ENCODE assay signal across 2 cellular contexts in the genomic region with DNA sequence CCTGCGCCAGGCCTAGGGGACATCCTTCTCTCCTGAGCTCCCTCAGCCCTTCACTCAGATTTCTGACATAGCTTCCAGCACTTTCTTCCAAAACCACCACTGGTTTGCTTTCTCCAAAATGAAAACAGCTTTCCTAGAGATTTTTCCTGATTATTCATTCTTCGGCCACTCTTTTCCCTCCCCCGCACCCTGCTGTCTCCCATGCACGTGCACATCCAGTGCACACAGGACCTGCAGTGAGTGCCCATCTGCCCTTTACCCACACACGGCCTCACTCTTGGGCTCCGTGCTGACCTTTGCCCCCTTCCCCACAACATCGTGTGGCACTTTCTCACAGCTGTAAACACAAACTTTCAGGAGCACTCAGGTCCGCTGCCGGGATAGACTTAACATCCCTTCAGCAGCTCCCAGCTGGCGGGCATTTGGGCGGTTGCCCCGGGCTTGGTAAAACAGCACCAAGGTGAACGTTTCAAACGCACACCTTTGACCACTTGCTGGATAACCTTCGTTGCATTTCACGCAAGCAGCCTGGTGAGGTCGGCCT.
A peak's percentile ranks its signal among the peaks of the same experiment; 100 is the strongest.
TF ChIP-seq lines count a peak whose summit lies in the region.

No MANE protein-coding gene starts in this region.

TF ChIP-seq in HepG2, 621 proteins besides CTCF, POLR2A, EP300 and RAD21 (continues in another document):
- TF ChIP-seq RXRB (CRISPR knock-in tag; IDR thresholded peaks at IDR 0.05; ENCODE audit: borderline replicate concordance) (peak; percentile 30; the same call in 1 of the 2 replicates), ZBTB20 (CRISPR knock-in tag; IDR thresholded peaks at IDR 0.05; ENCODE audit: borderline replicate concordance, low read depth) (peak; percentile 54; the same call in 1 of the 2 replicates), THAP11 (CRISPR knock-in tag; IDR thresholded peaks at IDR 0.05) (peak; percentile 59), GABPB1 (CRISPR knock-in tag; IDR thresholded peaks at IDR 0.05) (0 out of 2 replicates have a peak, but pooled peaks have one; percentile 23), ZBTB21 (CRISPR knock-in tag; IDR thresholded peaks at IDR 0.05) (no peak), ZFP37 (CRISPR knock-in tag; IDR thresholded peaks at IDR 0.05; ENCODE audit: borderline replicate concordance) (no peak), SMAD3 (CRISPR knock-in tag; IDR thresholded peaks at IDR 0.05) (peak; percentile 77; the same call in 1 of the 2 replicates), YEATS2 (CRISPR knock-in tag; IDR thresholded peaks at IDR 0.05; ENCODE audit: borderline replicate concordance) (no peak), ISL2 (CRISPR knock-in tag; IDR thresholded peaks at IDR 0.05) (no peak), MIER3 (CRISPR knock-in tag; IDR thresholded peaks at IDR 0.05; ENCODE audit: borderline replicate concordance) (0 out of 2 replicates have a peak, but pooled peaks have one; percentile 50), LCORL (IDR thresholded peaks at IDR 0.05) (no peak), LCORL (CRISPR knock-in tag; IDR thresholded peaks at IDR 0.05) (no peak), ZNF878 (CRISPR knock-in tag; IDR thresholded peaks at IDR 0.05) (no peak), ASH2L (IDR thresholded peaks at IDR 0.05; ENCODE audit: insufficient read length, low read depth, low read length) (peak; percentile 49), MYC (CRISPR knock-in tag; IDR thresholded peaks at IDR 0.05; ENCODE audit: borderline replicate concordance) (peak; percentile 25; the same call in 1 of the 2 replicates), NFKBIZ (CRISPR knock-in tag; IDR thresholded peaks at IDR 0.05) (0 out of 2 replicates have a peak, but pooled peaks have one; percentile 51), NR2F6 (IDR thresholded peaks at IDR 0.05) (peak; percentile 85), NR2F6 (CRISPR knock-in tag; IDR thresholded peaks at IDR 0.05) (peak; percentile 88), PAF1 (CRISPR knock-in tag; IDR thresholded peaks at IDR 0.05) (no peak), TBX2 (CRISPR knock-in tag; IDR thresholded peaks at IDR 0.05; ENCODE audit: borderline replicate concordance) (peak; percentile 42; the same call in 1 of the 2 replicates), ZNF333 (CRISPR knock-in tag; IDR thresholded peaks at IDR 0.05; ENCODE audit: borderline replicate concordance) (no peak), KLF12 (CRISPR knock-in tag; IDR thresholded peaks at IDR 0.05; ENCODE audit: borderline replicate concordance) (no peak), KLF6 (CRISPR knock-in tag; IDR thresholded peaks at IDR 0.05) (peak; percentile 65; the same call in 1 of the 2 replicates), NR1H2 (CRISPR knock-in tag; IDR thresholded peaks at IDR 0.05; ENCODE audit: borderline replicate concordance, low read depth) (no peak), ZNF577 (CRISPR knock-in tag; IDR thresholded peaks at IDR 0.05; ENCODE audit: borderline replicate concordance, low read depth) (no peak)
- TF ChIP-seq, protein P1, sequence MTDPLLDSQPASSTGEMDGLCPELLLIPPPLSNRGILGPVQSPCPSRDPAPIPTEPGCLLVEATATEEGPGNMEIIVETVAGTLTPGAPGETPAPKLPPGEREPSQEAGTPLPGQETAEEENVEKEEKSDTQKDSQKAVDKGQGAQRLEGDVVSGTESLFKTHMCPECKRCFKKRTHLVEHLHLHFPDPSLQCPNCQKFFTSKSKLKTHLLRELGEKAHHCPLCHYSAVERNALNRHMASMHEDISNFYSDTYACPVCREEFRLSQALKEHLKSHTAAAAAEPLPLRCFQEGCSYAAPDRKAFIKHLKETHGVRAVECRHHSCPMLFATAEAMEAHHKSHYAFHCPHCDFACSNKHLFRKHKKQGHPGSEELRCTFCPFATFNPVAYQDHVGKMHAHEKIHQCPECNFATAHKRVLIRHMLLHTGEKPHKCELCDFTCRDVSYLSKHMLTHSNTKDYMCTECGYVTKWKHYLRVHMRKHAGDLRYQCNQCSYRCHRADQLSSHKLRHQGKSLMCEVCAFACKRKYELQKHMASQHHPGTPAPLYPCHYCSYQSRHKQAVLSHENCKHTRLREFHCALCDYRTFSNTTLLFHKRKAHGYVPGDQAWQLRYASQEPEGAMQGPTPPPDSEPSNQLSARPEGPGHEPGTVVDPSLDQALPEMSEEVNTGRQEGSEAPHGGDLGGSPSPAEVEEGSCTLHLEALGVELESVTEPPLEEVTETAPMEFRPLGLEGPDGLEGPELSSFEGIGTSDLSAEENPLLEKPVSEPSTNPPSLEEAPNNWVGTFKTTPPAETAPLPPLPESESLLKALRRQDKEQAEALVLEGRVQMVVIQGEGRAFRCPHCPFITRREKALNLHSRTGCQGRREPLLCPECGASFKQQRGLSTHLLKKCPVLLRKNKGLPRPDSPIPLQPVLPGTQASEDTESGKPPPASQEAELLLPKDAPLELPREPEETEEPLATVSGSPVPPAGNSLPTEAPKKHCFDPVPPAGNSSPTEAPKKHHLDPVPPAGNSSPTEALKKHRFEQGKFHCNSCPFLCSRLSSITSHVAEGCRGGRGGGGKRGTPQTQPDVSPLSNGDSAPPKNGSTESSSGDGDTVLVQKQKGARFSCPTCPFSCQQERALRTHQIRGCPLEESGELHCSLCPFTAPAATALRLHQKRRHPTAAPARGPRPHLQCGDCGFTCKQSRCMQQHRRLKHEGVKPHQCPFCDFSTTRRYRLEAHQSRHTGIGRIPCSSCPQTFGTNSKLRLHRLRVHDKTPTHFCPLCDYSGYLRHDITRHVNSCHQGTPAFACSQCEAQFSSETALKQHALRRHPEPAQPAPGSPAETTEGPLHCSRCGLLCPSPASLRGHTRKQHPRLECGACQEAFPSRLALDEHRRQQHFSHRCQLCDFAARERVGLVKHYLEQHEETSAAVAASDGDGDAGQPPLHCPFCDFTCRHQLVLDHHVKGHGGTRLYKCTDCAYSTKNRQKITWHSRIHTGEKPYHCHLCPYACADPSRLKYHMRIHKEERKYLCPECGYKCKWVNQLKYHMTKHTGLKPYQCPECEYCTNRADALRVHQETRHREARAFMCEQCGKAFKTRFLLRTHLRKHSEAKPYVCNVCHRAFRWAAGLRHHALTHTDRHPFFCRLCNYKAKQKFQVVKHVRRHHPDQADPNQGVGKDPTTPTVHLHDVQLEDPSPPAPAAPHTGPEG (CRISPR knock-in tag; IDR thresholded peaks at IDR 0.05): no peak
- TF ChIP-seq, protein P2, sequence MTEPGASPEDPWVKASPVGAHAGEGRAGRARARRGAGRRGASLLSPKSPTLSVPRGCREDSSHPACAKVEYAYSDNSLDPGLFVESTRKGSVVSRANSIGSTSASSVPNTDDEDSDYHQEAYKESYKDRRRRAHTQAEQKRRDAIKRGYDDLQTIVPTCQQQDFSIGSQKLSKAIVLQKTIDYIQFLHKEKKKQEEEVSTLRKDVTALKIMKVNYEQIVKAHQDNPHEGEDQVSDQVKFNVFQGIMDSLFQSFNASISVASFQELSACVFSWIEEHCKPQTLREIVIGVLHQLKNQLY (CRISPR knock-in tag; IDR thresholded peaks at IDR 0.05): peak; percentile 88
- TF ChIP-seq, protein P3, sequence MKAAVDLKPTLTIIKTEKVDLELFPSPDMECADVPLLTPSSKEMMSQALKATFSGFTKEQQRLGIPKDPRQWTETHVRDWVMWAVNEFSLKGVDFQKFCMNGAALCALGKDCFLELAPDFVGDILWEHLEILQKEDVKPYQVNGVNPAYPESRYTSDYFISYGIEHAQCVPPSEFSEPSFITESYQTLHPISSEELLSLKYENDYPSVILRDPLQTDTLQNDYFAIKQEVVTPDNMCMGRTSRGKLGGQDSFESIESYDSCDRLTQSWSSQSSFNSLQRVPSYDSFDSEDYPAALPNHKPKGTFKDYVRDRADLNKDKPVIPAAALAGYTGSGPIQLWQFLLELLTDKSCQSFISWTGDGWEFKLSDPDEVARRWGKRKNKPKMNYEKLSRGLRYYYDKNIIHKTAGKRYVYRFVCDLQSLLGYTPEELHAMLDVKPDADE (CRISPR knock-in tag; IDR thresholded peaks at IDR 0.05): no peak

TF ChIP-seq in SK-N-SH, 30 proteins besides CTCF, POLR2A, EP300 and RAD21:
- TF ChIP-seq TCF12 (IDR thresholded peaks at IDR 0.05) (no peak), TAF1 (IDR thresholded peaks at IDR 0.05; ENCODE audit: borderline replicate concordance, low read depth, low read length) (no peak), MXI1 (IDR thresholded peaks at IDR 0.05; ENCODE audit: low read depth, low read length) (no peak)
- TF ChIP-seq, protein P4, sequence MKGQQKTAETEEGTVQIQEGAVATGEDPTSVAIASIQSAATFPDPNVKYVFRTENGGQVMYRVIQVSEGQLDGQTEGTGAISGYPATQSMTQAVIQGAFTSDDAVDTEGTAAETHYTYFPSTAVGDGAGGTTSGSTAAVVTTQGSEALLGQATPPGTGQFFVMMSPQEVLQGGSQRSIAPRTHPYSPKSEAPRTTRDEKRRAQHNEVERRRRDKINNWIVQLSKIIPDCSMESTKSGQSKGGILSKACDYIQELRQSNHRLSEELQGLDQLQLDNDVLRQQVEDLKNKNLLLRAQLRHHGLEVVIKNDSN (IDR thresholded peaks at IDR 0.05; ENCODE audit: borderline replicate concordance, low read depth): no peak
